In the genomic region with DNA sequence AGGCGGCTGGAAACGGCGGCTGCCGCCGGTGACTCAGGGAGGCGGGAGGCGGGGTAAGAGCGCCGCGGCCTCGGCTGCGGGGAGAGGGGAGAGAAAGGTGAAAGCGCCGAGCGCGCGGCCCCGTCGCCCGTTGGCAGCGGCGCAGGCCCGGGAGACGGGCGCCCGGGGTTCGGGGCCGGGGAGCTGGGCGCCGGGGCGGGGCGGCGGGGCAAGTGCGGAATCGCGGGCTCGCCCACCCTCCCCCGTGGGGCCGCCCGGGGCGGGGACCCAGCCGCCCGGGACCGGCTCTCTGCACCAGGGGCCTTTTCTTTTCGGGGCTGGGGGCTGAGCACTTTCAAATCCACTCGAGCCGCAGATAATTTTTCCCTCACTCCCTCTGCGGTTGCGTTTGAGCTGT, we compare ENCODE assay signal across 8 cellular contexts. TPM values are rescaled to one million over a fixed set of nuclear protein-coding genes. Genes with fewer than 3 reads are reported as not detected.
A peak's percentile ranks its signal among the peaks of the same experiment; 100 is the strongest.
DNase-seq lines count a peak whose midpoint lies in the region; ATAC-seq, FAIRE-seq and TF ChIP-seq lines count a peak whose summit lies in the region.

No MANE protein-coding gene starts in this region.

- ATAC-seq in A549 (peak in 1 of 2 experiments; percentile 45; a peak in 2 of 6 replicates), GM19397 (IDR thresholded peaks at IDR 0.05; ENCODE audit: unreplicated experiment) (peak; percentile 28), HG02763 (IDR thresholded peaks at IDR 0.05; ENCODE audit: unreplicated experiment) (no peak)

- H3K27ac ChIP-seq in A549 (peak overlapping the region; percentile 94 to 96), Peyer's patch (peak overlapping the region; percentile 85 to 98 (median 91)), skeletal muscle tissue (ENCODE audit: low read depth, low read length) (peak overlapping the region; percentile 97)

- CTCF ChIA-PET in A549 (lab: Yijun Ruan, JAX), result interaction anchor here (1.0 to 1.7 kb wide), 3 partner anchors 9 to 43 kb away, joined by 3 to 6 read pairs (median 5); no protein-coding TSS in a partner anchor

- H3K36me3 ChIP-seq in Peyer's patch, result peaks cover 0 to 11% (median 0%) of the 10 kb centered on the region in 3 donors
- H3K36me3 ChIP-seq in skeletal muscle tissue (ENCODE audit: control insufficient read depth in 3 of 3, insufficient read depth in 3 of 3, low read length in 3 of 3), result peaks cover 0 to 4% (median 2%) of the 10 kb centered on the region in 3 donors

- TF ChIP-seq EP300 in A549 (IDR thresholded peaks at IDR 0.05), result no peak

- peaks cover 39% of the 10 kb centered on the region for H3K9me3 ChIP-seq in A549
- peaks cover 0 to 21% (median 3%) of the 10 kb centered on the region in 4 donors for H3K9me3 ChIP-seq in Peyer's patch
- H3K9me3 ChIP-seq in skeletal muscle tissue (ENCODE audit: control insufficient read depth in 3 of 3, low read length in 3 of 3), result peaks cover 3 to 12% (median 11%) of the 10 kb centered on the region in 3 donors

- H3K27me3 ChIP-seq in Peyer's patch, result no peaks in the 10 kb centered on the region
- no peaks in the 10 kb centered on the region for H3K27me3 ChIP-seq in skeletal muscle tissue (ENCODE audit: control insufficient read depth in 3 of 3, insufficient read depth in 3 of 3, low read length in 3 of 3)

- DNase-seq in A549 (ENCODE audit: low read depth in 1 of 2, low spot score in 1 of 2) (no peak), Peyer's patch (no peak), fibroblast of pulmonary artery (ENCODE audit: low read depth) (no peak), NCI-H2171 treated with DMSO at 0.1 percent for 48 hours (lab: John Stamatoyannopoulos, UW) (no peak)
- DNase-seq in effector CD4-positive, alpha-beta T cell, result no peak

- peak overlapping the region; percentile 98 for H3K4me2 ChIP-seq in A549

- no peak for FAIRE-seq in A549 (lab: Jason Lieb, UNC)

- TF ChIP-seq CTCF in A549 (IDR thresholded peaks at IDR 0.05), result no peak
- no peak for TF ChIP-seq CTCF in Peyer's patch (IDR thresholded peaks at IDR 0.05)
- no peak for TF ChIP-seq CTCF in fibroblast of pulmonary artery (IDR thresholded peaks at IDR 0.05; ENCODE audit: low read length, missing control alignments)

- peaks cover 11% of the 10 kb centered on the region for H3K4me1 ChIP-seq in A549
- H3K4me1 ChIP-seq in Peyer's patch, result peaks cover 0 to 27% (median 7%) of the 10 kb centered on the region in 4 donors
- peaks cover 19 to 33% (median 28%) of the 10 kb centered on the region in 3 donors for H3K4me1 ChIP-seq in skeletal muscle tissue (ENCODE audit: control insufficient read depth in 3 of 3, insufficient read depth in 3 of 3, low read length in 3 of 3)

- TF ChIP-seq RAD21 in A549 (conservative IDR thresholded peaks at IDR 0.05 in 1 of 2, IDR thresholded peaks at IDR 0.05 in 1 of 2), result no peak

- TF ChIP-seq POLR2A in A549 (IDR thresholded peaks at IDR 0.05; ENCODE audit: low read length) (peak; percentile 93), Peyer's patch (IDR thresholded peaks at IDR 0.05) (peak in 1 of 2 donors; percentile 93)

- H3K4me3 ChIP-seq in A549 (peak overlapping the region; percentile 71), Peyer's patch (peak overlapping the region; percentile 67 to 88 (median 78)), fibroblast of pulmonary artery (replicated peaks; ENCODE audit: low read depth, low read length) (peak overlapping the region; percentile 80), skeletal muscle tissue (ENCODE audit: low read length in 3 of 3) (peak overlapping the region; percentile 76 to 82 (median 79))

- peak overlapping the region; percentile 60 to 89 (median 72) for H3K9ac ChIP-seq in skeletal muscle tissue (ENCODE audit: low read depth in 1 of 3, low read length in 3 of 3)

- under 1% methylated on average over 33 of the region's 49 CpGs for WGBS in A549 (ENCODE audit: missing lambda C conversion rate)

- POLR2A ChIA-PET in A549 (lab: Yijun Ruan, JAX), result interaction anchor here (0.6 to 3.6 kb wide), 32 partner anchors 9 to 335 kb away, joined by 3 to 43 read pairs (median 4); partner anchors contain the start of genes CHMP3, IMMT, MRPL35 and POLR1A

TF ChIP-seq in A549, 52 proteins besides CTCF, POLR2A, EP300 and RAD21:
- TF ChIP-seq FOSL2 (IDR thresholded peaks at IDR 0.05) (no peak), FOSL2 (CRISPR knock-in tag; IDR thresholded peaks at IDR 0.05) (peak; percentile 75), HMGXB4 (CRISPR knock-in tag; IDR thresholded peaks at IDR 0.05; ENCODE audit: borderline replicate concordance) (no peak), TP53 (CRISPR knock-in tag; IDR thresholded peaks at IDR 0.05) (0 out of 2 replicates have a peak, but pooled peaks have one; percentile 14), JUN (IDR thresholded peaks at IDR 0.05) (peak in 1 of 2 experiments; percentile 91; a peak in 4 of 5 replicates)
- TF ChIP-seq, protein P1, sequence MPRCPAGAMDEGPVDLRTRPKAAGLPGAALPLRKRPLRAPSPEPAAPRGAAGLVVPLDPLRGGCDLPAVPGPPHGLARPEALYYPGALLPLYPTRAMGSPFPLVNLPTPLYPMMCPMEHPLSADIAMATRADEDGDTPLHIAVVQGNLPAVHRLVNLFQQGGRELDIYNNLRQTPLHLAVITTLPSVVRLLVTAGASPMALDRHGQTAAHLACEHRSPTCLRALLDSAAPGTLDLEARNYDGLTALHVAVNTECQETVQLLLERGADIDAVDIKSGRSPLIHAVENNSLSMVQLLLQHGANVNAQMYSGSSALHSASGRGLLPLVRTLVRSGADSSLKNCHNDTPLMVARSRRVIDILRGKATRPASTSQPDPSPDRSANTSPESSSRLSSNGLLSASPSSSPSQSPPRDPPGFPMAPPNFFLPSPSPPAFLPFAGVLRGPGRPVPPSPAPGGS (IDR thresholded peaks at IDR 0.05), result peak; percentile 89

RNA-seq across cellular contexts. Expression of gene KDM3A, which starts 0.2 kb away (rescaled TPM):
- polyA plus RNA-seq in A549 (2011; rRNA removed), result 53.7 and 57.0 TPM in 2 replicates
- 12.5 and 12.8 TPM in 2 replicates for polyA plus RNA-seq in A549 (2012; cell fraction: cytosol; rRNA removed)
- polyA plus RNA-seq in A549 (2012; cell fraction: nucleus; rRNA removed), result 21.1 and 34.6 TPM in 2 replicates
- 21.2 to 22.9 TPM (median 21.2 TPM) in 3 replicates for polyA plus RNA-seq in A549 (2017; fragmentation: RNase III; extraction: RNeasy Plus Mini Kit Qiagen cat#74134 plus additional on column Dnase treatment)
- 68.3 and 72.0 TPM in 2 replicates for polyA minus RNA-seq in A549 (2011; rRNA and poly(A)+ RNA removed)
- 10 to 100 TPM; 42.9 to 93.1 (median 61.1) TPM for total RNA-seq in Peyer's patch
- total RNA-seq in skeletal muscle tissue, result 41.2 TPM
